ENCODE assay signal across 8 cellular contexts in the genomic region with DNA sequence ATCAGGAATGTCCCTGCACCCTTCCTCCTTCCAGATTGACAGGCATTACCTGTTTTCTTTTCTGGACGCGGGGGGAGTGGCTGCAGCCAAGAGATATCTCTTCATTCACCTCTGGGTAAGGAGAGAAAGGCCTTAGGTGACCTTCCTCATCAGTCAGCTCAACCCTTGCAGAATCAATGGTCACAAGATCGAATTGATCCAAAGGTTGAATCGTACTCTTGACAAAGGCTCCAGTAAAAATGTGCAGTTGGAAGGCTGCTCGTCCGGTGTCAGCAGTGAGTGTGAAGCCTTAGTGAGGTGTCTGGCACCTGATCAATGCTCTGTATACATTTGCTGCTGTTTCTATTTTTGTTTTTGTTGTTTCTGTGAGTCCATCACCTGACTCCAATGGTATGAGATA.
"Had no signal": no experiment of that assay in that cellular context is flagged by ENCODE, and none has a peak within 500 bp of the region (broad histone marks: within the 10 kb centered on the region; RNA-seq: fewer than 3 reads in every experiment).

No MANE protein-coding gene starts in this region.

- H3K4me3 ChIP-seq: GM12878 had no signal

- ATAC-seq: GM12878 had no signal

- DNase-seq: GDM1, GF-D8 had no signal

- FAIRE-seq: G401.6, GM12878, GM12891, GM12892, GM18507, GM19239 had no signal
